ENCODE assay signal across 8 cellular contexts in genomic region chr12:118376089-118377004, GRCh38. TPM values are rescaled to one million over a fixed set of nuclear protein-coding genes. Genes with fewer than 3 reads are reported as not detected.
DNase-seq lines count a peak whose midpoint lies in the region; TF ChIP-seq lines count a peak whose summit lies in the region.

A gene with protein sequence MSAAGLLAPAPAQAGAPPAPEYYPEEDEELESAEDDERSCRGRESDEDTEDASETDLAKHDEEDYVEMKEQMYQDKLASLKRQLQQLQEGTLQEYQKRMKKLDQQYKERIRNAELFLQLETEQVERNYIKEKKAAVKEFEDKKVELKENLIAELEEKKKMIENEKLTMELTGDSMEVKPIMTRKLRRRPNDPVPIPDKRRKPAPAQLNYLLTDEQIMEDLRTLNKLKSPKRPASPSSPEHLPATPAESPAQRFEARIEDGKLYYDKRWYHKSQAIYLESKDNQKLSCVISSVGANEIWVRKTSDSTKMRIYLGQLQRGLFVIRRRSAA (plus strand): TSS chr12:118376555. CDS start chr12:118376692, 137 bp downstream.

- H3K27me3 ChIP-seq in Karpas-422 (ENCODE audit: low read length): no peaks in the 10 kb centered on the region
- H3K27me3 ChIP-seq in esophagus squamous epithelium: no peaks in the 10 kb centered on the region
- H3K27me3 ChIP-seq in muscle layer of duodenum (ENCODE audit: low read depth, low read length): no peaks in the 10 kb centered on the region

- H2AFZ ChIP-seq in Karpas-422 (ENCODE audit: low read length): peak within 1 kb of the TSS; percentile 69

- H3K9me2 ChIP-seq in Karpas-422 (replicated peaks; ENCODE audit: insufficient read depth, low read length): no peaks in the 10 kb centered on the region

- H3K9me3 ChIP-seq in Karpas-422 (ENCODE audit: low read length): no peaks in the 10 kb centered on the region
- no peaks in the 10 kb centered on the region for H3K9me3 ChIP-seq in esophagus squamous epithelium
- no peaks in the 10 kb centered on the region for H3K9me3 ChIP-seq in muscle layer of duodenum (ENCODE audit: control insufficient read depth in 1 of 2, low read length in 2 of 2)

- peak within 1 kb of the TSS; percentile 97 for H3K4me3 Mint-ChIP-seq in activated T-helper 1 cell treated with anti-CD3 and anti-CD28 coated beads, Interleukin-12 subunit alpha, Interleukin-12 subunit beta, Interleukin-2, Interleukin-4 antibody, amounts not matched to agents 30 ng/mL and 10 ng/mL and 1 ng/mL, durations not matched to agents 14 hours and 24 hours and 36 hours

- WGBS in esophagus squamous epithelium, 2 donors: 0 to 1% methylated on average over 15 to 33 of the region's 102 CpGs

- H3K9me3 Mint-ChIP-seq in activated T-helper 1 cell treated with anti-CD3 and anti-CD28 coated beads, Interleukin-12 subunit alpha, Interleukin-12 subunit beta, Interleukin-2, Interleukin-4 antibody, amounts not matched to agents 30 ng/mL and 10 ng/mL and 1 ng/mL, durations not matched to agents 14 hours and 24 hours and 36 hours: no peaks in the 10 kb centered on the region

- DNase-seq in AG09309 (ENCODE audit: low read depth): no peak
- DNase-seq in Karpas-422: peak; percentile 97
- peak; percentile 66 for DNase-seq in RPMI7951 (ENCODE audit: low read depth)
- peak; percentile 89 for DNase-seq in activated T-helper 1 cell treated with anti-CD3 and anti-CD28 coated beads, Interleukin-12 subunit alpha, Interleukin-12 subunit beta, Interleukin-2, Interleukin-4 antibody, amounts not matched to agents 30 ng/mL and 10 ng/mL and 1 ng/mL, durations not matched to agents 14 hours and 24 hours and 36 hours (ENCODE audit: low spot score)
- peak; percentile 59 for DNase-seq in esophagus squamous epithelium (lab: John Stamatoyannopoulos, UW)
- DNase-seq in stimulated activated CD8-positive, alpha-beta memory T cell treated with anti-CD3 and anti-CD28 coated beads, Interleukin-7, amount 100 ng/mL, for 24 hours (ENCODE audit: low read depth): peak; percentile 89

- intact Hi-C loops in activated T-helper 1 cell treated with anti-CD3 and anti-CD28 coated beads, Interleukin-12 subunit alpha, Interleukin-12 subunit beta, Interleukin-2, Interleukin-4 antibody, amounts not matched to agents 30 ng/mL and 10 ng/mL and 1 ng/mL, durations not matched to agents 14 hours and 24 hours and 36 hours (cut with micrococcal nuclease): loop anchor here (1.0 to 2.0 kb wide), 5 partner anchors 194 to 1638 kb away; partner anchors contain the start of genes RNFT2 and SPRING1
- intact Hi-C loops in esophagus squamous epithelium (cut with DNase I): loop anchor here (5.0 kb wide), 2 partner anchors 194 to 254 kb away; no protein-coding TSS in a partner anchor

- peaks cover 31% of the 10 kb centered on the region; the same call in 1 of the 2 replicates for H4K20me1 ChIP-seq in Karpas-422 (ENCODE audit: insufficient read depth, low read depth, low read length)

- H3K4me1 Mint-ChIP-seq in activated T-helper 1 cell treated with anti-CD3 and anti-CD28 coated beads, Interleukin-12 subunit alpha, Interleukin-12 subunit beta, Interleukin-2, Interleukin-4 antibody, amounts not matched to agents 30 ng/mL and 10 ng/mL and 1 ng/mL, durations not matched to agents 14 hours and 24 hours and 36 hours (ENCODE audit: low read depth): peaks cover 44% of the 10 kb centered on the region

- H3K36me3 Mint-ChIP-seq in activated T-helper 1 cell treated with anti-CD3 and anti-CD28 coated beads, Interleukin-12 subunit alpha, Interleukin-12 subunit beta, Interleukin-2, Interleukin-4 antibody, amounts not matched to agents 30 ng/mL and 10 ng/mL and 1 ng/mL, durations not matched to agents 14 hours and 24 hours and 36 hours (ENCODE audit: low read depth): peaks cover 6% of the 10 kb centered on the region

- H3K27ac Mint-ChIP-seq in activated T-helper 1 cell treated with anti-CD3 and anti-CD28 coated beads, Interleukin-12 subunit alpha, Interleukin-12 subunit beta, Interleukin-2, Interleukin-4 antibody, amounts not matched to agents 30 ng/mL and 10 ng/mL and 1 ng/mL, durations not matched to agents 14 hours and 24 hours and 36 hours: peak within 1 kb of the TSS; percentile 99

- peak; percentile 62 for TF ChIP-seq POLR2A in GM19193 (IDR thresholded peaks at IDR 0.05; ENCODE audit: extremely low read depth, insufficient read depth, insufficient read length)
- peak in 2 of 4 donors; percentile 38 to 43 for TF ChIP-seq POLR2A in esophagus squamous epithelium (IDR thresholded peaks at IDR 0.05)

- H3K4me3 ChIP-seq in AG09309 (ENCODE audit: control insufficient read depth, low read depth, low read length) (peak within 1 kb of the TSS; percentile 77), Karpas-422 (ENCODE audit: low read length) (peak within 1 kb of the TSS; percentile 86), esophagus squamous epithelium (peak within 1 kb of the TSS; percentile 74 to 91 (median 87)), muscle layer of duodenum (ENCODE audit: low read depth in 1 of 2, low read length in 2 of 2) (peak within 1 kb of the TSS; percentile 90 to 94)

- H3K27ac ChIP-seq in Karpas-422 (ENCODE audit: low read length) (peak within 1 kb of the TSS; percentile 65), esophagus squamous epithelium (peak within 1 kb of the TSS; percentile 92 to 97 (median 95)), muscle layer of duodenum (ENCODE audit: low read length) (peak within 1 kb of the TSS; percentile 87)

- H3K4me1 ChIP-seq in Karpas-422 (ENCODE audit: low read length) (peaks cover 34% of the 10 kb centered on the region), esophagus squamous epithelium (peaks cover 9 to 55% (median 27%) of the 10 kb centered on the region in 3 donors), muscle layer of duodenum (ENCODE audit: control insufficient read depth in 1 of 2, insufficient read depth in 2 of 2, low read length in 2 of 2) (peaks cover 11 to 37% of the 10 kb centered on the region in 2 donors)

- H3K27me3 Mint-ChIP-seq in activated T-helper 1 cell treated with anti-CD3 and anti-CD28 coated beads, Interleukin-12 subunit alpha, Interleukin-12 subunit beta, Interleukin-2, Interleukin-4 antibody, amounts not matched to agents 30 ng/mL and 10 ng/mL and 1 ng/mL, durations not matched to agents 14 hours and 24 hours and 36 hours (ENCODE audit: insufficient read depth): peaks cover 4% of the 10 kb centered on the region

- peak within 1 kb of the TSS; percentile 96 for H3K9ac ChIP-seq in Karpas-422 (ENCODE audit: low read length)

- H3K4me2 ChIP-seq in Karpas-422 (ENCODE audit: low read depth, low read length, poor library complexity, severe bottlenecking): peak within 1 kb of the TSS; percentile 90

- H3K79me2 ChIP-seq in Karpas-422 (ENCODE audit: low read length): peaks cover 75% of the 10 kb centered on the region

- peaks cover 13% of the 10 kb centered on the region; the same call in 1 of the 2 replicates for H3K36me3 ChIP-seq in Karpas-422 (ENCODE audit: insufficient read depth, low read length)
- H3K36me3 ChIP-seq in esophagus squamous epithelium: peaks cover 0 to 28% (median 10%) of the 10 kb centered on the region in 3 donors
- peaks cover 11 to 17% of the 10 kb centered on the region in 2 donors for H3K36me3 ChIP-seq in muscle layer of duodenum (ENCODE audit: control insufficient read depth in 1 of 2, insufficient read depth in 2 of 2, low read length in 2 of 2)

- peak; percentile 96 for TF ChIP-seq CTCF in AG09309 (IDR thresholded peaks at IDR 0.05; ENCODE audit: control insufficient read depth, insufficient read depth, low read depth, low read length, missing control alignments)
- TF ChIP-seq CTCF in esophagus squamous epithelium (IDR thresholded peaks at IDR 0.05): peak; percentile 93 to 99 (median 99)

RNA-seq across cellular contexts. Expression of the gene that starts here (rescaled TPM):
- 41.5 and 55.0 TPM in 2 replicates for total RNA-seq in Karpas-422 (2014; rRNA removed; shearing (Covaris generic); ENCODE audit: low replicate concordance)
- total RNA-seq in RPMI7951 (2014; rRNA removed; shearing (Covaris generic)): 20.5 and 32.0 TPM in 2 replicates
- total RNA-seq in activated T-helper 1 cell treated with anti-CD3 and anti-CD28 coated beads, Interleukin-12 subunit alpha, Interleukin-12 subunit beta, Interleukin-2, Interleukin-4 antibody, amounts not matched to agents 30 ng/mL and 10 ng/mL and 1 ng/mL, durations not matched to agents 14 hours and 24 hours and 36 hours: 23.3 and 25.5 TPM in 2 replicates
- total RNA-seq in esophagus squamous epithelium: 10 to 100 TPM; 43.3 to 55.0 (median 44.8) TPM
